13 cellular contexts compared by ENCODE assay signal in genomic region chr22:32476804-32477203, GRCh38. TPM values are rescaled to one million over a fixed set of nuclear protein-coding genes. Genes with fewer than 3 reads are reported as not detected.
DNase-seq lines count a peak whose midpoint lies in the region; ATAC-seq, FAIRE-seq and TF ChIP-seq lines count a peak whose summit lies in the region.
"Had no signal": no experiment of that assay in that cellular context is flagged by ENCODE, and none has a peak within 500 bp of the region (broad histone marks: within the 10 kb centered on the region; RNA-seq: fewer than 3 reads in every experiment).

No MANE protein-coding gene starts in this region.

- peak overlapping the region; percentile 90 for H3K4me3 Mint-ChIP-seq in astrocyte (ENCODE audit: unreplicated experiment)
- H3K4me3 Mint-ChIP-seq in type B pancreatic cell, result peak overlapping the region; percentile 98

- H3K9me3 ChIP-seq in heart right ventricle (no peaks in the 10 kb centered on the region), astrocyte (ENCODE audit: insufficient read depth, low read depth, low read length) (no peaks in the 10 kb centered on the region), mesodermal cell (ENCODE audit: control insufficient read depth, low read length) (no peaks in the 10 kb centered on the region)
- H3K9me3 ChIP-seq: prostate gland had no signal

- no peak overlapping the region for H3K27ac Mint-ChIP-seq in astrocyte (ENCODE audit: unreplicated experiment)
- H3K27ac Mint-ChIP-seq in type B pancreatic cell, result no peak overlapping the region

- H3K4me3 ChIP-seq in heart right ventricle (peak overlapping the region in 6 of 10 donors; percentile 84 to 99 (median 92)), astrocyte (ENCODE audit: insufficient read depth, low read depth, low read length) (peak overlapping the region; percentile 31), mesodermal cell (ENCODE audit: extremely low read depth, insufficient read depth, low read length, poor library complexity, severe bottlenecking) (peak overlapping the region; percentile 89)

- H2AFZ ChIP-seq in astrocyte (ENCODE audit: low read depth, low read length), result no peak overlapping the region

- no peak for DNase-seq in heart right ventricle
- DNase-seq in left ventricle myocardium superior, result no peak
- DNase-seq in astrocyte (ENCODE audit: low read depth), result no peak
- no peak for DNase-seq in type B pancreatic cell (ENCODE audit: extremely low spot score, unreplicated experiment)
- DNase-seq in NCI-H2081 treated with DMSO at 0.1 percent for 48 hours (lab: John Stamatoyannopoulos, UW), result no peak
- DNase-seq in NCI-H82 treated with DMSO at 0.1 percent for 48 hours (lab: John Stamatoyannopoulos, UW; ENCODE audit: unreplicated experiment), result no peak
- DNase-seq: T1000 had no signal

- TF ChIP-seq CTCF in heart right ventricle (IDR thresholded peaks at IDR 0.05), result no peak
- no peak for TF ChIP-seq CTCF in astrocyte (IDR thresholded peaks at IDR 0.05; ENCODE audit: insufficient read depth, low read depth, low read length)
- TF ChIP-seq CTCF in type B pancreatic cell (conservative IDR thresholded peaks at IDR 0.05), result no peak

- intact Hi-C loops in heart right ventricle (cut with DNase I) (loop anchor here in 6 of 10 donors (10.0 kb wide), 3 partner anchors 62 to 502 kb away; partner anchors contain the start of gene RTCB (in 1 of the 6)), left ventricle myocardium superior (cut with micrococcal nuclease) (no loop called here)

- H3K4me1 Mint-ChIP-seq in astrocyte (ENCODE audit: low read depth, unreplicated experiment) (peaks cover 6% of the 10 kb centered on the region), type B pancreatic cell (ENCODE audit: unreplicated experiment) (peaks cover 15% of the 10 kb centered on the region)

- WGBS in heart right ventricle, 2 donors, result 39 to 54% methylated on average over 4 of the region's 4 CpGs
- WGBS in mesodermal cell (ENCODE audit: insufficient coverage in 2 of 2), 2 experiments, result no CpG with 5 or more reads among the region's 4 CpGs

- H3K4me1 ChIP-seq in heart right ventricle, result peaks cover 0 to 52% (median 31%) of the 10 kb centered on the region in 9 donors
- H3K4me1 ChIP-seq in astrocyte (ENCODE audit: insufficient read depth, low read length), result peaks cover 7% of the 10 kb centered on the region
- H3K4me1 ChIP-seq in mesodermal cell (ENCODE audit: control insufficient read depth, insufficient read depth, low read length, poor library complexity, severe bottlenecking), result no peaks in the 10 kb centered on the region

- H3K79me2 ChIP-seq in astrocyte (ENCODE audit: insufficient read depth, low read length), result peaks cover 68% of the 10 kb centered on the region

- H3K27me3 ChIP-seq in heart right ventricle (no peaks in the 10 kb centered on the region), astrocyte (ENCODE audit: insufficient read depth, low read length) (no peaks in the 10 kb centered on the region)

- no peak for FAIRE-seq in astrocyte (lab: Jason Lieb, UNC)
- FAIRE-seq: HTR-8/SVneo had no signal

- H3K36me3 Mint-ChIP-seq in astrocyte (ENCODE audit: low read depth, unreplicated experiment) (no peaks in the 10 kb centered on the region), type B pancreatic cell (peaks cover 9% of the 10 kb centered on the region)

- H3K9me3 Mint-ChIP-seq in astrocyte (ENCODE audit: unreplicated experiment), result no peaks in the 10 kb centered on the region
- no peaks in the 10 kb centered on the region for H3K9me3 Mint-ChIP-seq in type B pancreatic cell

- ATAC-seq in heart right ventricle (no peak), left ventricle myocardium superior (no peak), GM18520 (IDR thresholded peaks at IDR 0.05; ENCODE audit: unreplicated experiment) (no peak)

- H3K27me3 Mint-ChIP-seq in astrocyte (ENCODE audit: low read depth, unreplicated experiment) (no peaks in the 10 kb centered on the region), type B pancreatic cell (peaks cover 5% of the 10 kb centered on the region)

- H3K4me2 ChIP-seq in astrocyte (ENCODE audit: low read length), result peak overlapping the region; percentile 89

- H4K20me1 ChIP-seq in astrocyte (ENCODE audit: insufficient read depth, low read length), result peaks cover 59% of the 10 kb centered on the region

- peak overlapping the region in 4 of 10 donors; percentile 99 to 100 (median 100) for H3K27ac ChIP-seq in heart right ventricle
- no peak overlapping the region for H3K27ac ChIP-seq in astrocyte (ENCODE audit: low read depth, low read length)
- H3K27ac ChIP-seq in mesodermal cell (ENCODE audit: low read depth, low read length, severe bottlenecking), result no peak overlapping the region

- H3K9ac ChIP-seq in astrocyte (ENCODE audit: low read length), result peak overlapping the region; percentile 88

- H3K36me3 ChIP-seq in heart right ventricle (peaks cover 0 to 32% (median 0%) of the 10 kb centered on the region in 9 donors), astrocyte (ENCODE audit: insufficient read depth, low read length) (no peaks in the 10 kb centered on the region), mesodermal cell (ENCODE audit: control insufficient read depth, insufficient read depth, low read length) (peaks cover 13% of the 10 kb centered on the region)
- H3K36me3 ChIP-seq: prostate gland had no signal

RNA-seq across cellular contexts. Expression of gene FBXO7, which starts 2.2 kb away (rescaled TPM):
- total RNA-seq in heart right ventricle (10 to 100 TPM; 34.3 to 52.2 (median 38.9) TPM), left ventricle myocardium superior (32.2 TPM), astrocyte (85.2 and 85.9 TPM in 2 replicates), type B pancreatic cell (ENCODE audit: low replicate concordance) (96.4 and 122 TPM in 2 replicates)
- 10 to 100 TPM; 21.1 to 38.6 TPM for polyA plus RNA-seq in heart right ventricle
- polyA plus RNA-seq in mesodermal cell (2013, experiment 1 of 2), result 86.0 TPM
- 91.4 TPM for polyA plus RNA-seq in mesodermal cell (2013, experiment 2 of 2)

RNA-seq across cellular contexts. Expression of gene BPIFC, which starts 12.6 kb away (rescaled TPM):
- total RNA-seq in heart right ventricle (not detected), left ventricle myocardium superior (not detected), astrocyte (not detected in 2 replicates), type B pancreatic cell (ENCODE audit: low replicate concordance) (not detected in 2 replicates)
- not detected for polyA plus RNA-seq in heart right ventricle
- polyA plus RNA-seq in mesodermal cell (2013, experiment 1 of 2), result not detected
- not detected for polyA plus RNA-seq in mesodermal cell (2013, experiment 2 of 2)
- total RNA-seq: dermis blood vessel endothelial cell, prostate gland, urinary bladder had no signal
- polyA plus RNA-seq: urinary bladder had no signal

Comparison
In these comparisons a context has a peak if more than half of its experiments do, and no peak if none do; other contexts are left out.
1. H3K4me3 ChIP-seq: peak in every context shown above with its lines; median percentile 92 in heart right ventricle; 89 in mesodermal cell; 31 in astrocyte.